In the genomic region with DNA sequence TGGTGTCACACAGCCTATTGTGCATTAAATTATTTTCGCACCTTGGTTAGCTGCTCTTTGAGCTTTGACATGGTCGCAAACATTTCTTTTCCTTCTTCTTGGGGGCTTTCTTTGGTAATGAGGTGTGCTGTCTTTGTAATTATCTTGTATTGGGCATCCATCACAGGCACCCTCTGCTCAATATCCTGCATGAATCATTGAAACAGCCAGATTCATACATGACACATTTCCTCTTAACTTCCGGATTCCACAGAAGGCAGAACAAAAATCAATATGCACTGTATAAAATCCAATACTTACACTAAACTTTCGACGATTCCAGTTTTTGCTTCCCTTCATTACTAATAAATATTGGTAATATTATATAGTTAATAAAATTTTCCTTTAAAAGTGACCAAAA, we compare ENCODE assay signal across 1 cellular context.
TF ChIP-seq lines count a peak whose summit lies in the region.

No MANE protein-coding gene starts in this region.

TF ChIP-seq in HepG2, 621 proteins besides CTCF, POLR2A, EP300 and RAD21 (continued from another document):
- TF ChIP-seq, protein P1, sequence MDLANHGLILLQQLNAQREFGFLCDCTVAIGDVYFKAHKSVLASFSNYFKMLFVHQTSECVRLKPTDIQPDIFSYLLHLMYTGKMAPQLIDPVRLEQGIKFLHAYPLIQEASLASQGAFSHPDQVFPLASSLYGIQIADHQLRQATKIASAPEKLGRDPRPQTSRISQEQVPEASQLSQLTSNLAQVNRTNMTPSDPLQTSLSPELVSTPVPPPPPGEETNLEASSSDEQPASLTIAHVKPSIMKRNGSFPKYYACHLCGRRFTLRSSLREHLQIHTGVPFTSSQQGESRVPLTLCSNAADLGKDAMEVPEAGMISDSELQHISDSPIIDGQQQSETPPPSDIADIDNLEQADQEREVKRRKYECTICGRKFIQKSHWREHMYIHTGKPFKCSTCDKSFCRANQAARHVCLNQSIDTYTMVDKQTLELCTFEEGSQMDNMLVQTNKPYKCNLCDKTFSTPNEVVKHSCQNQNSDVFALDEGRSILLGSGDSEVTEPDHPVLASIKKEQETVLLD (CRISPR knock-in tag; IDR thresholded peaks at IDR 0.05; ENCODE audit: low read depth) = no peak
- TF ChIP-seq ZNF335 (CRISPR knock-in tag; IDR thresholded peaks at IDR 0.05) = no peak
- TF ChIP-seq POLR2AphosphoS5 (IDR thresholded peaks at IDR 0.05; ENCODE audit: low read depth, low read length) = no peak
- no peak for TF ChIP-seq RAD51 (IDR thresholded peaks at IDR 0.05; ENCODE audit: borderline replicate concordance)
- no peak for TF ChIP-seq ATM (IDR thresholded peaks at IDR 0.05; ENCODE audit: borderline replicate concordance)
- no peak for TF ChIP-seq MEIS2 (CRISPR knock-in tag; IDR thresholded peaks at IDR 0.05)
- TF ChIP-seq FLYWCH1 (CRISPR knock-in tag; IDR thresholded peaks at IDR 0.05) = no peak
- TF ChIP-seq, protein P2, sequence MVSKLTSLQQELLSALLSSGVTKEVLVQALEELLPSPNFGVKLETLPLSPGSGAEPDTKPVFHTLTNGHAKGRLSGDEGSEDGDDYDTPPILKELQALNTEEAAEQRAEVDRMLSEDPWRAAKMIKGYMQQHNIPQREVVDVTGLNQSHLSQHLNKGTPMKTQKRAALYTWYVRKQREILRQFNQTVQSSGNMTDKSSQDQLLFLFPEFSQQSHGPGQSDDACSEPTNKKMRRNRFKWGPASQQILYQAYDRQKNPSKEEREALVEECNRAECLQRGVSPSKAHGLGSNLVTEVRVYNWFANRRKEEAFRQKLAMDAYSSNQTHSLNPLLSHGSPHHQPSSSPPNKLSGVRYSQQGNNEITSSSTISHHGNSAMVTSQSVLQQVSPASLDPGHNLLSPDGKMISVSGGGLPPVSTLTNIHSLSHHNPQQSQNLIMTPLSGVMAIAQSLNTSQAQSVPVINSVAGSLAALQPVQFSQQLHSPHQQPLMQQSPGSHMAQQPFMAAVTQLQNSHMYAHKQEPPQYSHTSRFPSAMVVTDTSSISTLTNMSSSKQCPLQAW (CRISPR knock-in tag; IDR thresholded peaks at IDR 0.05) = no peak
- no peak for TF ChIP-seq ZNF264 (CRISPR knock-in tag; IDR thresholded peaks at IDR 0.05)
- no peak for TF ChIP-seq ZNF343 (CRISPR knock-in tag; IDR thresholded peaks at IDR 0.05)
- no peak for TF ChIP-seq EED (CRISPR knock-in tag; IDR thresholded peaks at IDR 0.05)
- TF ChIP-seq, protein P3, sequence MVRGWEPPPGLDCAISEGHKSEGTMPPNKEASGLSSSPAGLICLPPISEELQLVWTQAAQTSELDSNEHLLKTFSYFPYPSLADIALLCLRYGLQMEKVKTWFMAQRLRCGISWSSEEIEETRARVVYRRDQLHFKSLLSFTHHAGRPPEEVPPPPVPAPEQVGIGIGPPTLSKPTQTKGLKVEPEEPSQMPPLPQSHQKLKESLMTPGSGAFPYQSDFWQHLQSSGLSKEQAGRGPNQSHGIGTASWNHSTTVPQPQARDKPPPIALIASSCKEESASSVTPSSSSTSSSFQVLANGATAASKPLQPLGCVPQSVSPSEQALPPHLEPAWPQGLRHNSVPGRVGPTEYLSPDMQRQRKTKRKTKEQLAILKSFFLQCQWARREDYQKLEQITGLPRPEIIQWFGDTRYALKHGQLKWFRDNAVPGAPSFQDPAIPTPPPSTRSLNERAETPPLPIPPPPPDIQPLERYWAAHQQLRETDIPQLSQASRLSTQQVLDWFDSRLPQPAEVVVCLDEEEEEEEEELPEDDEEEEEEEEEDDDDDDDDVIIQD (CRISPR knock-in tag; IDR thresholded peaks at IDR 0.05; ENCODE audit: low read depth) = no peak
- no peak for TF ChIP-seq HOXA9 (CRISPR knock-in tag; IDR thresholded peaks at IDR 0.05; ENCODE audit: borderline replicate concordance)
- TF ChIP-seq ZNF331 (CRISPR knock-in tag; IDR thresholded peaks at IDR 0.05) = no peak
- no peak for TF ChIP-seq ZNF709 (CRISPR knock-in tag; IDR thresholded peaks at IDR 0.05)
- TF ChIP-seq, protein P4, sequence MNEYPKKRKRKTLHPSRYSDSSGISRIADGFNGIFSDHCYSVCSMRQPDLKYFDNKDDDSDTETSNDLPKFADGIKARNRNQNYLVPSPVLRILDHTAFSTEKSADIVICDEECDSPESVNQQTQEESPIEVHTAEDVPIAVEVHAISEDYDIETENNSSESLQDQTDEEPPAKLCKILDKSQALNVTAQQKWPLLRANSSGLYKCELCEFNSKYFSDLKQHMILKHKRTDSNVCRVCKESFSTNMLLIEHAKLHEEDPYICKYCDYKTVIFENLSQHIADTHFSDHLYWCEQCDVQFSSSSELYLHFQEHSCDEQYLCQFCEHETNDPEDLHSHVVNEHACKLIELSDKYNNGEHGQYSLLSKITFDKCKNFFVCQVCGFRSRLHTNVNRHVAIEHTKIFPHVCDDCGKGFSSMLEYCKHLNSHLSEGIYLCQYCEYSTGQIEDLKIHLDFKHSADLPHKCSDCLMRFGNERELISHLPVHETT (CRISPR knock-in tag; conservative IDR thresholded peaks at IDR 0.05) = no peak
- no peak for TF ChIP-seq ZNF441 (CRISPR knock-in tag; IDR thresholded peaks at IDR 0.05; ENCODE audit: borderline replicate concordance)
